Comparison of ENCODE assay signal across 28 cellular contexts in genomic region chr13:35219021-35219420, GRCh38.
"Had no signal": no experiment of that assay in that cellular context is flagged by ENCODE, and none has a peak within 500 bp of the region (broad histone marks: within the 10 kb centered on the region; RNA-seq: fewer than 3 reads in every experiment).

No MANE protein-coding gene starts in this region.

- DNase-seq: naive thymus-derived CD8-positive, alpha-beta T cell; nephron progenitor cell; nucleus accumbens; pancreas; right cardiac atrium; right lobe of liver; sigmoid colon; small intestine; stimulated activated CD4-positive, alpha-beta T cell treated with anti-CD3 and anti-CD28 coated beads, Interleukin-15, amount 100 ng/mL, for 24 hours; stimulated activated CD4-positive, alpha-beta T cell treated with anti-CD3 and anti-CD28 coated beads, Interleukin-2, amount 100 ng/mL, for 24 hours; stimulated activated CD4-positive, alpha-beta T cell treated with anti-CD3 and anti-CD28 coated beads, Interleukin-2, amount 100 ng/mL, for 48 hours; stimulated activated CD4-positive, alpha-beta T cell treated with anti-CD3 and anti-CD28 coated beads, Interleukin-4, amount 100 ng/mL, for 24 hours; stimulated activated naive B cell treated with anti-CD40 and anti-IgM and Interleukin-4, amounts not matched to agents 10 μg/mL and 1 μg/mL and 100 μg/mL, for 72 hours; stimulated activated naive CD4-positive, alpha-beta T cell treated with Interleukin-2 at 50 U/mL for 16 hours; stomach; testis; tibial artery; transverse colon; upper lobe of right lung; uterus had no signal

- H3K27ac Mint-ChIP-seq: naive thymus-derived CD8-positive, alpha-beta T cell; natural killer cell treated with Interleukin-12 subunit alpha and Interleukin-12 subunit beta and Interleukin-15 and Interleukin-18, amount 100 ng/mL, for 72 hours; nephron progenitor cell; stimulated activated effector memory CD8-positive, alpha-beta T cell treated with anti-CD3 and anti-CD28 coated beads, Interleukin-12 subunit alpha, Interleukin-12 subunit beta, amount 100 ng/mL, for 72 hours; stimulated activated naive B cell treated with anti-CD40 and anti-IgM and Interleukin-4, amounts not matched to agents 10 μg/mL and 1 μg/mL and 100 μg/mL, for 72 hours; stimulated activated naive CD8-positive, alpha-beta T cell treated with anti-CD3 and anti-CD28 coated beads, Interleukin-15, Interleukin-2, amounts not matched to agents 100 ng/mL and 50 ng/mL, for 24 hours; type B pancreatic cell had no signal

- H3K36me3 Mint-ChIP-seq: natural killer cell treated with Interleukin-12 subunit alpha and Interleukin-12 subunit beta and Interleukin-15 and Interleukin-18, amount 100 ng/mL, for 72 hours; stimulated activated effector memory CD8-positive, alpha-beta T cell treated with anti-CD3 and anti-CD28 coated beads, Interleukin-12 subunit alpha, Interleukin-12 subunit beta, amount 100 ng/mL, for 72 hours had no signal

- FAIRE-seq: small intestine had no signal

- ATAC-seq: naive thymus-derived CD8-positive, alpha-beta T cell; natural killer cell treated with Interleukin-12 subunit alpha and Interleukin-12 subunit beta and Interleukin-15 and Interleukin-18, amount 100 ng/mL, for 72 hours; pancreas; right cardiac atrium; right lobe of liver; stimulated activated effector memory CD8-positive, alpha-beta T cell treated with anti-CD3 and anti-CD28 coated beads, Interleukin-12 subunit alpha, Interleukin-12 subunit beta, amount 100 ng/mL, for 72 hours; stimulated activated naive B cell treated with anti-CD40 and anti-IgM and Interleukin-4, amounts not matched to agents 10 μg/mL and 1 μg/mL and 100 μg/mL, for 72 hours; upper lobe of right lung had no signal

- H3K36me3 ChIP-seq: neutrophil, pancreas, prostate gland, right lobe of liver, suprapubic skin, transverse colon, upper lobe of right lung, uterus had no signal

- H3K9me3 ChIP-seq: neutrophil, pancreas, prostate gland, right lobe of liver, sigmoid colon, stomach, suprapubic skin, testis, tibial artery, transverse colon, upper lobe of right lung, uterus had no signal

- H3K27ac ChIP-seq: neutrophil, pancreas, prostate gland, right lobe of liver, sigmoid colon, stomach, suprapubic skin, testis, tibial artery, transverse colon, upper lobe of right lung, uterus had no signal

- H3K4me1 ChIP-seq: pancreas, prostate gland, right lobe of liver, sigmoid colon, stomach, suprapubic skin, testis, tibial artery, transverse colon, upper lobe of right lung, uterus had no signal

- H3K4me3 Mint-ChIP-seq: naive thymus-derived CD8-positive, alpha-beta T cell; natural killer cell treated with Interleukin-12 subunit alpha and Interleukin-12 subunit beta and Interleukin-15 and Interleukin-18, amount 100 ng/mL, for 72 hours; nephron progenitor cell; neural crest cell; stimulated activated effector memory CD8-positive, alpha-beta T cell treated with anti-CD3 and anti-CD28 coated beads, Interleukin-12 subunit alpha, Interleukin-12 subunit beta, amount 100 ng/mL, for 72 hours; stimulated activated naive B cell treated with anti-CD40 and anti-IgM and Interleukin-4, amounts not matched to agents 10 μg/mL and 1 μg/mL and 100 μg/mL, for 72 hours; stimulated activated naive CD8-positive, alpha-beta T cell treated with anti-CD3 and anti-CD28 coated beads, Interleukin-15, Interleukin-2, amounts not matched to agents 100 ng/mL and 50 ng/mL, for 24 hours; type B pancreatic cell had no signal

- H3K9me3 Mint-ChIP-seq: natural killer cell treated with Interleukin-12 subunit alpha and Interleukin-12 subunit beta and Interleukin-15 and Interleukin-18, amount 100 ng/mL, for 72 hours; neural crest cell; type B pancreatic cell had no signal

- H3K27me3 ChIP-seq: neutrophil, pancreas, right lobe of liver, sigmoid colon, stomach, suprapubic skin, testis, tibial artery, transverse colon, upper lobe of right lung, uterus had no signal

- H3K4me3 ChIP-seq: pancreas, prostate gland, right lobe of liver, sigmoid colon, stomach, suprapubic skin, testis, tibial artery, transverse colon, upper lobe of right lung, uterus had no signal

- H3K27me3 Mint-ChIP-seq: naive thymus-derived CD8-positive, alpha-beta T cell; natural killer cell treated with Interleukin-12 subunit alpha and Interleukin-12 subunit beta and Interleukin-15 and Interleukin-18, amount 100 ng/mL, for 72 hours; stimulated activated naive B cell treated with anti-CD40 and anti-IgM and Interleukin-4, amounts not matched to agents 10 μg/mL and 1 μg/mL and 100 μg/mL, for 72 hours; stimulated activated naive CD8-positive, alpha-beta T cell treated with anti-CD3 and anti-CD28 coated beads, Interleukin-15, Interleukin-2, amounts not matched to agents 100 ng/mL and 50 ng/mL, for 24 hours; type B pancreatic cell had no signal

- H3K4me1 Mint-ChIP-seq: naive thymus-derived CD8-positive, alpha-beta T cell; nephron progenitor cell; neural crest cell; stimulated activated effector memory CD8-positive, alpha-beta T cell treated with anti-CD3 and anti-CD28 coated beads, Interleukin-12 subunit alpha, Interleukin-12 subunit beta, amount 100 ng/mL, for 72 hours; stimulated activated naive B cell treated with anti-CD40 and anti-IgM and Interleukin-4, amounts not matched to agents 10 μg/mL and 1 μg/mL and 100 μg/mL, for 72 hours had no signal
